Comparison of ENCODE assay signal across 12 cellular contexts in genomic region chr3:39712413-39713048, GRCh38.
DNase-seq lines count a peak whose midpoint lies in the region; TF ChIP-seq lines count a peak whose summit lies in the region.
"Had no signal": no experiment of that assay in that cellular context is flagged by ENCODE, and none has a peak within 500 bp of the region (broad histone marks: within the 10 kb centered on the region; RNA-seq: fewer than 3 reads in every experiment).

No MANE protein-coding gene starts in this region.

- no peak for TF ChIP-seq CTCF in fibroblast of mammary gland (conservative IDR thresholded peaks at IDR 0.05; ENCODE audit: control insufficient read depth, insufficient read depth, low read depth, low read length)

- no peak overlapping the region for H3K4me3 ChIP-seq in fibroblast of mammary gland (ENCODE audit: control insufficient read depth, low read depth, low read length)
- H3K4me3 ChIP-seq: BLaER1, GM23248 had no signal

- DNase-seq in NCI-H2029 (lab: John Stamatoyannopoulos, UW) (peak; percentile 41), NCI-H2029 treated with DMSO at 0.1 percent for 48 hours (lab: John Stamatoyannopoulos, UW) (no peak), SK-N-DZ (ENCODE audit: low spot score) (peak; percentile 21), fibroblast of mammary gland (ENCODE audit: low read depth) (peak; percentile 23), renal cortical epithelial cell (ENCODE audit: low read depth) (peak; percentile 53), kidney tubule cell (ENCODE audit: low spot score) (no peak)
- DNase-seq in activated CD4-positive, alpha-beta T cell treated with anti-CD3 and anti-CD28 coated beads for 1 hour = no peak
- DNase-seq: 8988T; CD4-positive, alpha-beta memory T cell; GM23248; HCEC 1CT had no signal

Comparison
In these comparisons a context has a peak if more than half of its experiments do, and no peak if none do; other contexts are left out.
1. DNase-seq: peak in NCI-H2029 (single experiment), SK-N-DZ (single experiment), fibroblast of mammary gland (single experiment) and renal cortical epithelial cell (single experiment); none in NCI-H2029 treated with DMSO at 0.1 percent for 48 hours (single experiment), kidney tubule cell (single experiment) and activated CD4-positive, alpha-beta T cell treated with anti-CD3 and anti-CD28 coated beads for 1 hour (single experiment).